Comparison of ENCODE assay signal across 14 cellular contexts in the genomic region with DNA sequence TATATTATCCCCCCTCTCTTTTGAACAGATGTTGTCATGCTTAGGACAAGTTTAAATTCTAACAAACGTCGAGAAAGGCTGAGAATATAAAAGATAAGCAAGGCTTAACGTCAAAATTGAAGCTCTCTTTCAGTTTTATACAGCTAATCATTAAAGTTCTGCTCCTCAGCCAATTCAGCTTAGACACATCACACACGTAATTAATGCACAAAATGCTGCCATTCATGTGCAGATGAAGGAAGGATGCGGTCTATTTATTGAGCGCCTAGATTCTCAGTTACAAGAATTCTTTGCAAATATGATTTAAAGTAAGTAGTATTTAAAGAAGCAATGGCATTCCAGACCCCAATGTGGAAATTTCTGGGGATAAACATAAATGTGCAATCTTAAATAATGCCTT.
DNase-seq lines count a peak whose midpoint lies in the region; ATAC-seq lines count a peak whose summit lies in the region.
"Had no signal": no experiment of that assay in that cellular context is flagged by ENCODE, and none has a peak within 500 bp of the region (broad histone marks: within the 10 kb centered on the region; RNA-seq: fewer than 3 reads in every experiment).

No MANE protein-coding gene starts in this region.

- peak overlapping the region; percentile 12 to 93 (median 80) for H3K27ac Mint-ChIP-seq in CD8-positive, alpha-beta memory T cell
- H3K27ac Mint-ChIP-seq in activated CD4-positive, alpha-beta memory T cell treated with anti-CD3 and anti-CD28 coated beads for 36 hours, result peak overlapping the region; percentile 71
- peak overlapping the region; percentile 89 for H3K27ac Mint-ChIP-seq in memory B cell
- H3K27ac Mint-ChIP-seq: progenitor cell of endocrine pancreas had no signal

- POLR2A ChIA-PET in CD8-positive, alpha-beta memory T cell (lab: Charles Lee), result interaction anchor here (0.6 to 1.6 kb wide), 4 partner anchors 31 to 87 kb away, joined by 3 to 7 read pairs (median 3); partner anchors contain the start of gene LYRM4
- POLR2A ChIA-PET in activated CD4-positive, alpha-beta memory T cell treated with anti-CD3 and anti-CD28 coated beads for 36 hours (lab: Charles Lee), result interaction anchor here (0.9 to 1.0 kb wide), 3 partner anchors 105 to 398 kb away, joined by 3 read pairs; no protein-coding TSS in a partner anchor

- no peaks in the 10 kb centered on the region for H3K36me3 Mint-ChIP-seq in CD8-positive, alpha-beta memory T cell
- H3K36me3 Mint-ChIP-seq in activated CD4-positive, alpha-beta memory T cell treated with anti-CD3 and anti-CD28 coated beads for 36 hours, result no peaks in the 10 kb centered on the region
- H3K36me3 Mint-ChIP-seq in memory B cell, result no peaks in the 10 kb centered on the region
- H3K36me3 Mint-ChIP-seq: WTC11 had no signal

- ATAC-seq in HG02885 (IDR thresholded peaks at IDR 0.05; ENCODE audit: poor library complexity, unreplicated experiment) (peak; percentile 1), memory B cell (ENCODE audit: low read depth) (peak; percentile 28), HG03460 (IDR thresholded peaks at IDR 0.05; ENCODE audit: unreplicated experiment) (no peak)

- H3K4me1 Mint-ChIP-seq in CD8-positive, alpha-beta memory T cell, result peaks cover 46 to 59% (median 55%) of the 10 kb centered on the region in 3 donors
- peaks cover 43% of the 10 kb centered on the region for H3K4me1 Mint-ChIP-seq in activated CD4-positive, alpha-beta memory T cell treated with anti-CD3 and anti-CD28 coated beads for 36 hours (ENCODE audit: low read depth)
- H3K4me1 Mint-ChIP-seq in memory B cell, result peaks cover 22% of the 10 kb centered on the region

- H3K9me3 ChIP-seq in CD8-positive, alpha-beta memory T cell (ENCODE audit: low read length), result no peaks in the 10 kb centered on the region
- H3K9me3 ChIP-seq: MG63, SJSA1 had no signal

- H3K36me3 ChIP-seq in CD8-positive, alpha-beta memory T cell (ENCODE audit: insufficient read depth, low read length), result no peaks in the 10 kb centered on the region
- H3K36me3 ChIP-seq: MG63, SJSA1 had no signal

- peak overlapping the region; percentile 53 for H3K4me3 ChIP-seq in CD8-positive, alpha-beta memory T cell (ENCODE audit: low read length)
- H3K4me3 ChIP-seq: MG63, SJSA1 had no signal

- no peaks in the 10 kb centered on the region for H3K27me3 ChIP-seq in CD8-positive, alpha-beta memory T cell (ENCODE audit: insufficient read depth, low read length, poor library complexity, severe bottlenecking)
- H3K27me3 ChIP-seq: MG63, SJSA1 had no signal

- H3K4me1 ChIP-seq in CD8-positive, alpha-beta memory T cell (ENCODE audit: insufficient read depth, low read length), result peaks cover 56% of the 10 kb centered on the region

- peak overlapping the region; percentile 23 to 78 (median 66) for H3K4me3 Mint-ChIP-seq in CD8-positive, alpha-beta memory T cell
- peak overlapping the region; percentile 27 for H3K4me3 Mint-ChIP-seq in activated CD4-positive, alpha-beta memory T cell treated with anti-CD3 and anti-CD28 coated beads for 36 hours
- peak overlapping the region; percentile 27 for H3K4me3 Mint-ChIP-seq in memory B cell
- H3K4me3 Mint-ChIP-seq: WTC11 had no signal

- H3K27me3 Mint-ChIP-seq in CD8-positive, alpha-beta memory T cell, result no peaks in the 10 kb centered on the region
- no peaks in the 10 kb centered on the region for H3K27me3 Mint-ChIP-seq in activated CD4-positive, alpha-beta memory T cell treated with anti-CD3 and anti-CD28 coated beads for 36 hours
- no peaks in the 10 kb centered on the region for H3K27me3 Mint-ChIP-seq in memory B cell
- H3K27me3 Mint-ChIP-seq: progenitor cell of endocrine pancreas had no signal

- peak in 2 of 5 donors; percentile 14 to 41 for DNase-seq in CD8-positive, alpha-beta memory T cell
- DNase-seq in activated CD4-positive, alpha-beta memory T cell treated with anti-CD3 and anti-CD28 coated beads for 36 hours, result no peak
- DNase-seq in memory B cell (ENCODE audit: low spot score in 2 of 2), result no peak
- no peak for DNase-seq in DMS 273 (lab: John Stamatoyannopoulos, UW; ENCODE audit: unreplicated experiment)
- DNase-seq in GDM1 (lab: John Stamatoyannopoulos, UW), result no peak
- DNase-seq in NCI-H446 (lab: John Stamatoyannopoulos, UW), result no peak
- DNase-seq: HCEC 1CT, MG63, NCI-H524 treated with DMSO at 0.1 percent for 48 hours had no signal

- CTCF ChIA-PET in CD8-positive, alpha-beta memory T cell (lab: Charles Lee), result interaction anchor here (0.6 to 1.6 kb wide), 3 partner anchors 16 to 129 kb away, joined by 3 to 8 read pairs (median 3); no protein-coding TSS in a partner anchor
- CTCF ChIA-PET in activated CD4-positive, alpha-beta memory T cell treated with anti-CD3 and anti-CD28 coated beads for 36 hours (lab: Charles Lee), result interaction anchor here (0.7 to 3.1 kb wide), 9 partner anchors 11 to 228 kb away, joined by 3 to 23 read pairs (median 4); partner anchors contain the start of gene FARS2

- intact Hi-C loops in activated CD4-positive, alpha-beta memory T cell treated with anti-CD3 and anti-CD28 coated beads for 36 hours (cut with micrococcal nuclease), result loop anchor here (1.0 to 5.0 kb wide), 7 partner anchors 25 to 396 kb away; partner anchors contain the start of genes LYRM4 and RPP40

- peak overlapping the region; percentile 59 for H3K27ac ChIP-seq in CD8-positive, alpha-beta memory T cell (ENCODE audit: low read depth, low read length)
- H3K27ac ChIP-seq: SJSA1 had no signal

- no peaks in the 10 kb centered on the region for H3K9me3 Mint-ChIP-seq in CD8-positive, alpha-beta memory T cell
- no peaks in the 10 kb centered on the region for H3K9me3 Mint-ChIP-seq in activated CD4-positive, alpha-beta memory T cell treated with anti-CD3 and anti-CD28 coated beads for 36 hours
- H3K9me3 Mint-ChIP-seq in memory B cell, result no peaks in the 10 kb centered on the region
- H3K9me3 Mint-ChIP-seq: WTC11 had no signal
